Comparison of ENCODE assay signal across 1 cellular context in the genomic region with DNA sequence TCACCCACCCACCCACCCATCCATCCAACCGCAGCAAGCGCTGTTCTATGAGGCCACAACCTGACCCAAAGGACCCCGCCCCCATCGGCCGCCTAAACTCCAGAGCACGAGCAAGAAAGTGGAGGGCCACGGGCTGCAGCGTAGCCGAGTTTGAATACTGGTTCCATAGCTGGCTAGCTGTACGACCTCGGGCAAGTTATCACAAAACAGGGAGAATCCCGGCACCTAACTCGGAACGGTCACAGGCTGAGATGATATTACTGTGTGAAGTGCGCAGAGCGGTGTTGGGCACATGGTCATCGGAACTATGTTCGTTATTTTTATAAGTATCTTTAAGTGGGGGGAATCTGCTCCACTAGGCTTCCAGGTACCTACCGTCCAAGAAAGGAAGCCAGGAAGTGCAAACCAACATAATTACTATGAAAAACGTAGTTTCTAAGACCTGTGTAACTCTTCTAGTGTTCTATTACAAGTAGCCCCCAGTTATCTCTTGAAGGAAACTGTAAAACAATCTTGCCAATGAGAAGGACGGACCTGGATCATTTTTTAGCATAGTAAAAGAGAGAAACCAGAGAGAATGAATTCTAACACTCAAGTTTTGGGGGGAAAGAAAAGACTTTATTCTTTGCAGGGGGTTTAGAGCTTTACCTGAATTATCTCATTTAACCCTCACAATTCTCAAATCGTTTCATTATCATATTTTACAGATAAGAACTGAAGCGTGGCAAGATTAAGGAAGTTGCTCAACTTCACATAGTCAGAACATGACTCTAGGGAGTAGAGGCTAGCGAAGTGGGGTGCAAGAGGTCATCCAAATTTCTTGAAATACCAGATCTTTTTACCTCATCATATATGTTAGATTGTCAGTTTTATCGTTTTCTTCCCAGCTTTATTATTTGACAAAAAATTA.
TF ChIP-seq lines count a peak whose summit lies in the region.

No MANE protein-coding gene starts in this region.

TF ChIP-seq in HepG2, 621 proteins besides CTCF, POLR2A, EP300 and RAD21 (continued from another document and continues in another):
- TF ChIP-seq, protein P1, sequence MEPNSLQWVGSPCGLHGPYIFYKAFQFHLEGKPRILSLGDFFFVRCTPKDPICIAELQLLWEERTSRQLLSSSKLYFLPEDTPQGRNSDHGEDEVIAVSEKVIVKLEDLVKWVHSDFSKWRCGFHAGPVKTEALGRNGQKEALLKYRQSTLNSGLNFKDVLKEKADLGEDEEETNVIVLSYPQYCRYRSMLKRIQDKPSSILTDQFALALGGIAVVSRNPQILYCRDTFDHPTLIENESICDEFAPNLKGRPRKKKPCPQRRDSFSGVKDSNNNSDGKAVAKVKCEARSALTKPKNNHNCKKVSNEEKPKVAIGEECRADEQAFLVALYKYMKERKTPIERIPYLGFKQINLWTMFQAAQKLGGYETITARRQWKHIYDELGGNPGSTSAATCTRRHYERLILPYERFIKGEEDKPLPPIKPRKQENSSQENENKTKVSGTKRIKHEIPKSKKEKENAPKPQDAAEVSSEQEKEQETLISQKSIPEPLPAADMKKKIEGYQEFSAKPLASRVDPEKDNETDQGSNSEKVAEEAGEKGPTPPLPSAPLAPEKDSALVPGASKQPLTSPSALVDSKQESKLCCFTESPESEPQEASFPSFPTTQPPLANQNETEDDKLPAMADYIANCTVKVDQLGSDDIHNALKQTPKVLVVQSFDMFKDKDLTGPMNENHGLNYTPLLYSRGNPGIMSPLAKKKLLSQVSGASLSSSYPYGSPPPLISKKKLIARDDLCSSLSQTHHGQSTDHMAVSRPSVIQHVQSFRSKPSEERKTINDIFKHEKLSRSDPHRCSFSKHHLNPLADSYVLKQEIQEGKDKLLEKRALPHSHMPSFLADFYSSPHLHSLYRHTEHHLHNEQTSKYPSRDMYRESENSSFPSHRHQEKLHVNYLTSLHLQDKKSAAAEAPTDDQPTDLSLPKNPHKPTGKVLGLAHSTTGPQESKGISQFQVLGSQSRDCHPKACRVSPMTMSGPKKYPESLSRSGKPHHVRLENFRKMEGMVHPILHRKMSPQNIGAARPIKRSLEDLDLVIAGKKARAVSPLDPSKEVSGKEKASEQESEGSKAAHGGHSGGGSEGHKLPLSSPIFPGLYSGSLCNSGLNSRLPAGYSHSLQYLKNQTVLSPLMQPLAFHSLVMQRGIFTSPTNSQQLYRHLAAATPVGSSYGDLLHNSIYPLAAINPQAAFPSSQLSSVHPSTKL (CRISPR knock-in tag; IDR thresholded peaks at IDR 0.05): no peak
- TF ChIP-seq ZNF724P (CRISPR knock-in tag; IDR thresholded peaks at IDR 0.05; ENCODE audit: borderline replicate concordance) (no peak), JUNB (CRISPR knock-in tag; IDR thresholded peaks at IDR 0.05; ENCODE audit: borderline replicate concordance) (no peak), NKX3-1 (CRISPR knock-in tag; IDR thresholded peaks at IDR 0.05) (no peak), DPF2 (CRISPR knock-in tag; IDR thresholded peaks at IDR 0.05; ENCODE audit: borderline replicate concordance, low read depth) (no peak), KDM1A (CRISPR knock-in tag; IDR thresholded peaks at IDR 0.05) (0 out of 2 replicates have a peak, but pooled peaks have one; percentile 2), KAT7 (CRISPR knock-in tag; IDR thresholded peaks at IDR 0.05; ENCODE audit: borderline replicate concordance) (no peak), CAMTA2 (CRISPR knock-in tag; IDR thresholded peaks at IDR 0.05; ENCODE audit: borderline replicate concordance) (no peak), ZNF761 (CRISPR knock-in tag; conservative IDR thresholded peaks at IDR 0.05) (0 out of 2 replicates have a peak, but pooled peaks have one; percentile 17), ATF1 (CRISPR knock-in tag; IDR thresholded peaks at IDR 0.05) (no peak), NFYB (CRISPR knock-in tag; IDR thresholded peaks at IDR 0.05) (0 out of 2 replicates have a peak, but pooled peaks have one; percentile 5), RARA (CRISPR knock-in tag; IDR thresholded peaks at IDR 0.05) (no peak), THYN1 (CRISPR knock-in tag; IDR thresholded peaks at IDR 0.05; ENCODE audit: borderline replicate concordance, low read depth) (no peak), TARDBP (CRISPR knock-in tag; IDR thresholded peaks at IDR 0.05) (no peak), DMAP1 (CRISPR knock-in tag; IDR thresholded peaks at IDR 0.05) (peak; percentile 20; the same call in 1 of the 2 replicates), TAF15 (IDR thresholded peaks at IDR 0.05; ENCODE audit: low read depth, low read length, poor library complexity, severe bottlenecking) (no peak), ZNF607 (CRISPR knock-in tag; IDR thresholded peaks at IDR 0.05; ENCODE audit: borderline replicate concordance) (no peak), ZNF7 (CRISPR knock-in tag; IDR thresholded peaks at IDR 0.05) (no peak), TBX2 (CRISPR knock-in tag; IDR thresholded peaks at IDR 0.05; ENCODE audit: borderline replicate concordance) (no peak), KMT2A (CRISPR knock-in tag; IDR thresholded peaks at IDR 0.05) (peak; percentile 11; the same call in 1 of the 2 replicates), TRIM24 (CRISPR knock-in tag; IDR thresholded peaks at IDR 0.05) (no peak), GZF1 (CRISPR knock-in tag; IDR thresholded peaks at IDR 0.05) (no peak), DR1 (CRISPR knock-in tag; IDR thresholded peaks at IDR 0.05) (no peak; the same call in 1 of the 2 replicates), ZNF138 (CRISPR knock-in tag; IDR thresholded peaks at IDR 0.05; ENCODE audit: low read depth) (no peak), MXD4 (CRISPR knock-in tag; IDR thresholded peaks at IDR 0.05) (no peak), ARNT (IDR thresholded peaks at IDR 0.05) (no peak), KLF6 (CRISPR knock-in tag; IDR thresholded peaks at IDR 0.05) (no peak)
- TF ChIP-seq, protein P2, sequence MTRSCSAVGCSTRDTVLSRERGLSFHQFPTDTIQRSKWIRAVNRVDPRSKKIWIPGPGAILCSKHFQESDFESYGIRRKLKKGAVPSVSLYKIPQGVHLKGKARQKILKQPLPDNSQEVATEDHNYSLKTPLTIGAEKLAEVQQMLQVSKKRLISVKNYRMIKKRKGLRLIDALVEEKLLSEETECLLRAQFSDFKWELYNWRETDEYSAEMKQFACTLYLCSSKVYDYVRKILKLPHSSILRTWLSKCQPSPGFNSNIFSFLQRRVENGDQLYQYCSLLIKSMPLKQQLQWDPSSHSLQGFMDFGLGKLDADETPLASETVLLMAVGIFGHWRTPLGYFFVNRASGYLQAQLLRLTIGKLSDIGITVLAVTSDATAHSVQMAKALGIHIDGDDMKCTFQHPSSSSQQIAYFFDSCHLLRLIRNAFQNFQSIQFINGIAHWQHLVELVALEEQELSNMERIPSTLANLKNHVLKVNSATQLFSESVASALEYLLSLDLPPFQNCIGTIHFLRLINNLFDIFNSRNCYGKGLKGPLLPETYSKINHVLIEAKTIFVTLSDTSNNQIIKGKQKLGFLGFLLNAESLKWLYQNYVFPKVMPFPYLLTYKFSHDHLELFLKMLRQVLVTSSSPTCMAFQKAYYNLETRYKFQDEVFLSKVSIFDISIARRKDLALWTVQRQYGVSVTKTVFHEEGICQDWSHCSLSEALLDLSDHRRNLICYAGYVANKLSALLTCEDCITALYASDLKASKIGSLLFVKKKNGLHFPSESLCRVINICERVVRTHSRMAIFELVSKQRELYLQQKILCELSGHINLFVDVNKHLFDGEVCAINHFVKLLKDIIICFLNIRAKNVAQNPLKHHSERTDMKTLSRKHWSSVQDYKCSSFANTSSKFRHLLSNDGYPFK (CRISPR knock-in tag; IDR thresholded peaks at IDR 0.05; ENCODE audit: borderline replicate concordance): no peak
- TF ChIP-seq, protein P3, sequence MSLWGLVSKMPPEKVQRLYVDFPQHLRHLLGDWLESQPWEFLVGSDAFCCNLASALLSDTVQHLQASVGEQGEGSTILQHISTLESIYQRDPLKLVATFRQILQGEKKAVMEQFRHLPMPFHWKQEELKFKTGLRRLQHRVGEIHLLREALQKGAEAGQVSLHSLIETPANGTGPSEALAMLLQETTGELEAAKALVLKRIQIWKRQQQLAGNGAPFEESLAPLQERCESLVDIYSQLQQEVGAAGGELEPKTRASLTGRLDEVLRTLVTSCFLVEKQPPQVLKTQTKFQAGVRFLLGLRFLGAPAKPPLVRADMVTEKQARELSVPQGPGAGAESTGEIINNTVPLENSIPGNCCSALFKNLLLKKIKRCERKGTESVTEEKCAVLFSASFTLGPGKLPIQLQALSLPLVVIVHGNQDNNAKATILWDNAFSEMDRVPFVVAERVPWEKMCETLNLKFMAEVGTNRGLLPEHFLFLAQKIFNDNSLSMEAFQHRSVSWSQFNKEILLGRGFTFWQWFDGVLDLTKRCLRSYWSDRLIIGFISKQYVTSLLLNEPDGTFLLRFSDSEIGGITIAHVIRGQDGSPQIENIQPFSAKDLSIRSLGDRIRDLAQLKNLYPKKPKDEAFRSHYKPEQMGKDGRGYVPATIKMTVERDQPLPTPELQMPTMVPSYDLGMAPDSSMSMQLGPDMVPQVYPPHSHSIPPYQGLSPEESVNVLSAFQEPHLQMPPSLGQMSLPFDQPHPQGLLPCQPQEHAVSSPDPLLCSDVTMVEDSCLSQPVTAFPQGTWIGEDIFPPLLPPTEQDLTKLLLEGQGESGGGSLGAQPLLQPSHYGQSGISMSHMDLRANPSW (CRISPR knock-in tag; IDR thresholded peaks at IDR 0.05; ENCODE audit: borderline replicate concordance): no peak
- TF ChIP-seq, protein P4, sequence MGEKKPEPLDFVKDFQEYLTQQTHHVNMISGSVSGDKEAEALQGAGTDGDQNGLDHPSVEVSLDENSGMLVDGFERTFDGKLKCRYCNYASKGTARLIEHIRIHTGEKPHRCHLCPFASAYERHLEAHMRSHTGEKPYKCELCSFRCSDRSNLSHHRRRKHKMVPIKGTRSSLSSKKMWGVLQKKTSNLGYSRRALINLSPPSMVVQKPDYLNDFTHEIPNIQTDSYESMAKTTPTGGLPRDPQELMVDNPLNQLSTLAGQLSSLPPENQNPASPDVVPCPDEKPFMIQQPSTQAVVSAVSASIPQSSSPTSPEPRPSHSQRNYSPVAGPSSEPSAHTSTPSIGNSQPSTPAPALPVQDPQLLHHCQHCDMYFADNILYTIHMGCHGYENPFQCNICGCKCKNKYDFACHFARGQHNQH (CRISPR knock-in tag; IDR thresholded peaks at IDR 0.05): no peak
- TF ChIP-seq, protein P5, sequence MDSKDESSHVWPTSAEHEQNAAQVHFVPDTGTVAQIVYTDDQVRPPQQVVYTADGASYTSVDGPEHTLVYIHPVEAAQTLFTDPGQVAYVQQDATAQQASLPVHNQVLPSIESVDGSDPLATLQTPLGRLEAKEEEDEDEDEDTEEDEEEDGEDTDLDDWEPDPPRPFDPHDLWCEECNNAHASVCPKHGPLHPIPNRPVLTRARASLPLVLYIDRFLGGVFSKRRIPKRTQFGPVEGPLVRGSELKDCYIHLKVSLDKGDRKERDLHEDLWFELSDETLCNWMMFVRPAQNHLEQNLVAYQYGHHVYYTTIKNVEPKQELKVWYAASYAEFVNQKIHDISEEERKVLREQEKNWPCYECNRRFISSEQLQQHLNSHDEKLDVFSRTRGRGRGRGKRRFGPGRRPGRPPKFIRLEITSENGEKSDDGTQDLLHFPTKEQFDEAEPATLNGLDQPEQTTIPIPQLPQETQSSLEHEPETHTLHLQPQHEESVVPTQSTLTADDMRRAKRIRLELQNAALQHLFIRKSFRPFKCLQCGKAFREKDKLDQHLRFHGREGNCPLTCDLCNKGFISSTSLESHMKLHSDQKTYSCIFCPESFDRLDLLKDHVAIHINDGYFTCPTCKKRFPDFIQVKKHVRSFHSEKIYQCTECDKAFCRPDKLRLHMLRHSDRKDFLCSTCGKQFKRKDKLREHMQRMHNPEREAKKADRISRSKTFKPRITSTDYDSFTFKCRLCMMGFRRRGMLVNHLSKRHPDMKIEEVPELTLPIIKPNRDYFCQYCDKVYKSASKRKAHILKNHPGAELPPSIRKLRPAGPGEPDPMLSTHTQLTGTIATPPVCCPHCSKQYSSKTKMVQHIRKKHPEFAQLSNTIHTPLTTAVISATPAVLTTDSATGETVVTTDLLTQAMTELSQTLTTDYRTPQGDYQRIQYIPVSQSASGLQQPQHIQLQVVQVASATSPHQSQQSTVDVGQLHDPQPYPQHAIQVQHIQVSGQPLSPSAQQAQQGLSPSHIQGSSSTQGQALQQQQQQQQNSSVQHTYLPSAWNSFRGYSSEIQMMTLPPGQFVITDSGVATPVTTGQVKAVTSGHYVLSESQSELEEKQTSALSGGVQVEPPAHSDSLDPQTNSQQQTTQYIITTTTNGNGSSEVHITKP (CRISPR knock-in tag; IDR thresholded peaks at IDR 0.05; ENCODE audit: low read depth): no peak
- TF ChIP-seq, protein P6, sequence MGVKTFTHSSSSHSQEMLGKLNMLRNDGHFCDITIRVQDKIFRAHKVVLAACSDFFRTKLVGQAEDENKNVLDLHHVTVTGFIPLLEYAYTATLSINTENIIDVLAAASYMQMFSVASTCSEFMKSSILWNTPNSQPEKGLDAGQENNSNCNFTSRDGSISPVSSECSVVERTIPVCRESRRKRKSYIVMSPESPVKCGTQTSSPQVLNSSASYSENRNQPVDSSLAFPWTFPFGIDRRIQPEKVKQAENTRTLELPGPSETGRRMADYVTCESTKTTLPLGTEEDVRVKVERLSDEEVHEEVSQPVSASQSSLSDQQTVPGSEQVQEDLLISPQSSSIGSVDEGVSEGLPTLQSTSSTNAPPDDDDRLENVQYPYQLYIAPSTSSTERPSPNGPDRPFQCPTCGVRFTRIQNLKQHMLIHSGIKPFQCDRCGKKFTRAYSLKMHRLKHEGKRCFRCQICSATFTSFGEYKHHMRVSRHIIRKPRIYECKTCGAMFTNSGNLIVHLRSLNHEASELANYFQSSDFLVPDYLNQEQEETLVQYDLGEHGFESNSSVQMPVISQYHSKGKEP (CRISPR knock-in tag; IDR thresholded peaks at IDR 0.05): no peak
- TF ChIP-seq, protein P7, sequence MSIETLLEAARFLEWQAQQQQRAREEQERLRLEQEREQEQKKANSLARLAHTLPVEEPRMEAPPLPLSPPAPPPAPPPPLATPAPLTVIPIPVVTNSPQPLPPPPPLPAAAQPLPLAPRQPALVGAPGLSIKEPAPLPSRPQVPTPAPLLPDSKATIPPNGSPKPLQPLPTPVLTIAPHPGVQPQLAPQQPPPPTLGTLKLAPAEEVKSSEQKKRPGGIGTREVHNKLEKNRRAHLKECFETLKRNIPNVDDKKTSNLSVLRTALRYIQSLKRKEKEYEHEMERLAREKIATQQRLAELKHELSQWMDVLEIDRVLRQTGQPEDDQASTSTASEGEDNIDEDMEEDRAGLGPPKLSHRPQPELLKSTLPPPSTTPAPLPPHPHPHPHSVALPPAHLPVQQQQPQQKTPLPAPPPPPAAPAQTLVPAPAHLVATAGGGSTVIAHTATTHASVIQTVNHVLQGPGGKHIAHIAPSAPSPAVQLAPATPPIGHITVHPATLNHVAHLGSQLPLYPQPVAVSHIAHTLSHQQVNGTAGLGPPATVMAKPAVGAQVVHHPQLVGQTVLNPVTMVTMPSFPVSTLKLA (IDR thresholded peaks at IDR 0.05): no peak
- TF ChIP-seq, protein P8, sequence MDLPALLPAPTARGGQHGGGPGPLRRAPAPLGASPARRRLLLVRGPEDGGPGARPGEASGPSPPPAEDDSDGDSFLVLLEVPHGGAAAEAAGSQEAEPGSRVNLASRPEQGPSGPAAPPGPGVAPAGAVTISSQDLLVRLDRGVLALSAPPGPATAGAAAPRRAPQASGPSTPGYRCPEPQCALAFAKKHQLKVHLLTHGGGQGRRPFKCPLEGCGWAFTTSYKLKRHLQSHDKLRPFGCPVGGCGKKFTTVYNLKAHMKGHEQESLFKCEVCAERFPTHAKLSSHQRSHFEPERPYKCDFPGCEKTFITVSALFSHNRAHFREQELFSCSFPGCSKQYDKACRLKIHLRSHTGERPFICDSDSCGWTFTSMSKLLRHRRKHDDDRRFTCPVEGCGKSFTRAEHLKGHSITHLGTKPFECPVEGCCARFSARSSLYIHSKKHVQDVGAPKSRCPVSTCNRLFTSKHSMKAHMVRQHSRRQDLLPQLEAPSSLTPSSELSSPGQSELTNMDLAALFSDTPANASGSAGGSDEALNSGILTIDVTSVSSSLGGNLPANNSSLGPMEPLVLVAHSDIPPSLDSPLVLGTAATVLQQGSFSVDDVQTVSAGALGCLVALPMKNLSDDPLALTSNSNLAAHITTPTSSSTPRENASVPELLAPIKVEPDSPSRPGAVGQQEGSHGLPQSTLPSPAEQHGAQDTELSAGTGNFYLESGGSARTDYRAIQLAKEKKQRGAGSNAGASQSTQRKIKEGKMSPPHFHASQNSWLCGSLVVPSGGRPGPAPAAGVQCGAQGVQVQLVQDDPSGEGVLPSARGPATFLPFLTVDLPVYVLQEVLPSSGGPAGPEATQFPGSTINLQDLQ (CRISPR knock-in tag; IDR thresholded peaks at IDR 0.05): no peak
